Comparison of ENCODE assay signal across 25 cellular contexts in the genomic region with DNA sequence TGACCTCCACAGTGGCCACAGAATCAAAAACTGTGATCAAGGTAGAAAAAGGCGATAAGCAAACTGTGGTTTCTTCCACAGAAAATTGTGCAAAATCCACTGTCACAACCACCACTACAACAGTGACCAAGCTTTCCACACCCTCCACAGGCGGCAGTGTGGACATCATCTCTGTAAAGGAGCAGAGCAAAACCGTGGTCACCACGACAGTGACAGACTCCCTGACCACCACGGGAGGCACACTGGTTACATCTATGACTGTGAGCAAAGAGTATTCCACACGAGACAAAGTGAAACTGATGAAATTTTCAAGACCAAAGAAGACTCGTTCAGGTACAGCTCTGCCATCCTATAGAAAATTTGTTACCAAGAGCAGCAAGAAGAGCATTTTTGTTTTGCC.
DNase-seq lines count a peak whose midpoint lies in the region; ATAC-seq and TF ChIP-seq lines count a peak whose summit lies in the region.
"Had no signal": no experiment of that assay in that cellular context is flagged by ENCODE, and none has a peak within 500 bp of the region (broad histone marks: within the 10 kb centered on the region; RNA-seq: fewer than 3 reads in every experiment).

No MANE protein-coding gene starts in this region.

- no peaks in the 10 kb centered on the region for H3K9me3 ChIP-seq in CD4-positive, alpha-beta T cell (ENCODE audit: control insufficient read depth, low read length)
- no peaks in the 10 kb centered on the region for H3K9me3 ChIP-seq in naive thymus-derived CD4-positive, alpha-beta T cell (ENCODE audit: control insufficient read depth in 2 of 3, low read length in 3 of 3)
- H3K9me3 ChIP-seq: BE2C, Peyer's patch, prostate gland, thoracic aorta, vagina had no signal

- CTCF ChIA-PET in activated CD8-positive, alpha-beta memory T cell treated with anti-CD3 and anti-CD28 coated beads, Interleukin-2, amount 10 ng/mL, durations not matched to agents 7 days and 5 days (lab: Charles Lee), result interaction anchor here (0.5 kb wide), 1 partner anchor 18 kb away, joined by 5 read pairs; no protein-coding TSS in a partner anchor
- CTCF ChIA-PET in CD4-positive, alpha-beta T cell (lab: Charles Lee), result no interaction called here
- CTCF ChIA-PET in naive thymus-derived CD4-positive, alpha-beta T cell (lab: Charles Lee), result no interaction called here

- H3K4me1 Mint-ChIP-seq in activated CD8-positive, alpha-beta memory T cell treated with anti-CD3 and anti-CD28 coated beads, Interleukin-2, amount 10 ng/mL, durations not matched to agents 7 days and 5 days, result peaks cover 30% of the 10 kb centered on the region
- peaks cover 21% of the 10 kb centered on the region for H3K4me1 Mint-ChIP-seq in CD4-positive, alpha-beta T cell (ENCODE audit: low read depth)
- peaks cover 26% of the 10 kb centered on the region for H3K4me1 Mint-ChIP-seq in activated T-cell treated with anti-CD3 and anti-CD28 coated beads, Interleukin-2, amount 50 U/mL, for 72 hours (ENCODE audit: low read depth)
- H3K4me1 Mint-ChIP-seq in naive thymus-derived CD4-positive, alpha-beta T cell, result peaks cover 4 to 26% (median 8%) of the 10 kb centered on the region in 7 donors

- H3K36me3 Mint-ChIP-seq in activated CD8-positive, alpha-beta memory T cell treated with anti-CD3 and anti-CD28 coated beads, Interleukin-2, amount 10 ng/mL, durations not matched to agents 7 days and 5 days, result peaks cover 47% of the 10 kb centered on the region
- peaks cover 79% of the 10 kb centered on the region for H3K36me3 Mint-ChIP-seq in CD4-positive, alpha-beta T cell (ENCODE audit: low read depth)
- H3K36me3 Mint-ChIP-seq in activated T-cell treated with anti-CD3 and anti-CD28 coated beads, Interleukin-2, amount 50 U/mL, for 72 hours (ENCODE audit: insufficient read depth in 2 of 2), result peaks cover 7 to 21% of the 10 kb centered on the region in 2 donors
- H3K36me3 Mint-ChIP-seq in naive thymus-derived CD4-positive, alpha-beta T cell, result peaks cover 0 to 49% (median 28%) of the 10 kb centered on the region in 5 donors

- no peaks in the 10 kb centered on the region for H3K27me3 ChIP-seq in CD4-positive, alpha-beta T cell (ENCODE audit: control insufficient read depth, insufficient read depth, low read length)
- H3K27me3 ChIP-seq in naive thymus-derived CD4-positive, alpha-beta T cell (ENCODE audit: control insufficient read depth in 2 of 2, insufficient read depth in 2 of 2, low read length in 2 of 2), result no peaks in the 10 kb centered on the region
- H3K27me3 ChIP-seq: BE2C, Peyer's patch, vagina had no signal

- no peak overlapping the region for H3K27ac Mint-ChIP-seq in activated CD8-positive, alpha-beta memory T cell treated with anti-CD3 and anti-CD28 coated beads, Interleukin-2, amount 10 ng/mL, durations not matched to agents 7 days and 5 days
- peak overlapping the region; percentile 38 for H3K27ac Mint-ChIP-seq in CD4-positive, alpha-beta T cell
- peak overlapping the region; percentile 16 for H3K27ac Mint-ChIP-seq in activated T-cell treated with anti-CD3 and anti-CD28 coated beads, Interleukin-2, amount 50 U/mL, for 72 hours
- H3K27ac Mint-ChIP-seq in naive thymus-derived CD4-positive, alpha-beta T cell, result peak overlapping the region in 4 of 9 donors; percentile 26 to 79 (median 47)
- H3K27ac Mint-ChIP-seq: activated naive CD8-positive, alpha-beta T cell had no signal

- H3K27me3 Mint-ChIP-seq in activated CD8-positive, alpha-beta memory T cell treated with anti-CD3 and anti-CD28 coated beads, Interleukin-2, amount 10 ng/mL, durations not matched to agents 7 days and 5 days, result no peaks in the 10 kb centered on the region
- no peaks in the 10 kb centered on the region for H3K27me3 Mint-ChIP-seq in CD4-positive, alpha-beta T cell
- H3K27me3 Mint-ChIP-seq in activated T-cell treated with anti-CD3 and anti-CD28 coated beads, Interleukin-2, amount 50 U/mL, for 72 hours (ENCODE audit: low read depth), result no peaks in the 10 kb centered on the region
- H3K27me3 Mint-ChIP-seq in naive thymus-derived CD4-positive, alpha-beta T cell, result no peaks in the 10 kb centered on the region
- H3K27me3 Mint-ChIP-seq: activated naive CD8-positive, alpha-beta T cell; stimulated activated naive B cell treated with anti-CD40 and anti-IgM and Interleukin-4, amounts not matched to agents 10 μg/mL and 1 μg/mL and 100 μg/mL, for 72 hours had no signal

- no peak for TF ChIP-seq CTCF in CD4-positive, alpha-beta T cell (IDR thresholded peaks at IDR 0.05)

- peak; percentile 49 for ATAC-seq in activated CD8-positive, alpha-beta memory T cell treated with anti-CD3 and anti-CD28 coated beads, Interleukin-2, amount 10 ng/mL, durations not matched to agents 7 days and 5 days
- no peak for ATAC-seq in CD4-positive, alpha-beta T cell (ENCODE audit: poor library complexity)
- ATAC-seq in activated T-cell treated with anti-CD3 and anti-CD28 coated beads, Interleukin-2, amount 50 U/mL, for 72 hours (replicated peaks in 1 of 2), result peak; percentile 51 to 65
- ATAC-seq in naive thymus-derived CD4-positive, alpha-beta T cell, result peak; percentile 61
- ATAC-seq: activated CD4-positive, CD25-positive, alpha-beta regulatory T cell treated with anti-CD3 and anti-CD28 coated beads, Interleukin-2, amount 50 U/mL, for 24 hours; left ventricle myocardium superior; stimulated activated naive B cell treated with anti-CD40 and anti-IgM and Interleukin-4, amounts not matched to agents 10 μg/mL and 1 μg/mL and 100 μg/mL, for 72 hours had no signal

- no peak overlapping the region for H3K4me3 ChIP-seq in naive thymus-derived CD4-positive, alpha-beta T cell (ENCODE audit: low read length)
- H3K4me3 ChIP-seq: Peyer's patch, prostate gland, thoracic aorta, vagina had no signal

- POLR2A ChIA-PET in CD4-positive, alpha-beta T cell (lab: Charles Lee), result no interaction called here
- POLR2A ChIA-PET in naive thymus-derived CD4-positive, alpha-beta T cell (lab: Charles Lee), result no interaction called here

- no peak overlapping the region for H3K27ac ChIP-seq in CD4-positive, alpha-beta T cell (ENCODE audit: low read depth, low read length)
- no peak overlapping the region for H3K27ac ChIP-seq in naive thymus-derived CD4-positive, alpha-beta T cell (ENCODE audit: low read depth, low read length)
- H3K27ac ChIP-seq: Peyer's patch, prostate gland, vagina had no signal

- intact Hi-C loops in CD4-positive, alpha-beta T cell (cut with DNase I, micrococcal nuclease), result loop anchor here in 1 of 2 experiments (10.0 kb wide), 1 partner anchor 178 kb away; no protein-coding TSS in a partner anchor
- intact Hi-C loops in naive thymus-derived CD4-positive, alpha-beta T cell (cut with micrococcal nuclease), result no loop called here

- H3K9me3 Mint-ChIP-seq in activated CD8-positive, alpha-beta memory T cell treated with anti-CD3 and anti-CD28 coated beads, Interleukin-2, amount 10 ng/mL, durations not matched to agents 7 days and 5 days (ENCODE audit: low read depth), result no peaks in the 10 kb centered on the region
- no peaks in the 10 kb centered on the region for H3K9me3 Mint-ChIP-seq in CD4-positive, alpha-beta T cell
- H3K9me3 Mint-ChIP-seq in activated T-cell treated with anti-CD3 and anti-CD28 coated beads, Interleukin-2, amount 50 U/mL, for 72 hours, result no peaks in the 10 kb centered on the region
- no peaks in the 10 kb centered on the region for H3K9me3 Mint-ChIP-seq in naive thymus-derived CD4-positive, alpha-beta T cell
- H3K9me3 Mint-ChIP-seq: stimulated activated naive B cell treated with anti-CD40 and anti-IgM and Interleukin-4, amounts not matched to agents 10 μg/mL and 1 μg/mL and 100 μg/mL, for 72 hours had no signal

- H3K4me1 ChIP-seq in naive thymus-derived CD4-positive, alpha-beta T cell (ENCODE audit: control insufficient read depth in 2 of 2, insufficient read depth in 2 of 2, low read length in 2 of 2), result no peaks in the 10 kb centered on the region
- H3K4me1 ChIP-seq: BE2C, Peyer's patch, prostate gland, vagina had no signal

- no peak overlapping the region for H3K4me3 Mint-ChIP-seq in activated CD8-positive, alpha-beta memory T cell treated with anti-CD3 and anti-CD28 coated beads, Interleukin-2, amount 10 ng/mL, durations not matched to agents 7 days and 5 days
- H3K4me3 Mint-ChIP-seq in CD4-positive, alpha-beta T cell, result no peak overlapping the region
- no peak overlapping the region for H3K4me3 Mint-ChIP-seq in activated T-cell treated with anti-CD3 and anti-CD28 coated beads, Interleukin-2, amount 50 U/mL, for 72 hours
- no peak overlapping the region for H3K4me3 Mint-ChIP-seq in naive thymus-derived CD4-positive, alpha-beta T cell
- H3K4me3 Mint-ChIP-seq: activated naive CD8-positive, alpha-beta T cell; stimulated activated naive B cell treated with anti-CD40 and anti-IgM and Interleukin-4, amounts not matched to agents 10 μg/mL and 1 μg/mL and 100 μg/mL, for 72 hours had no signal

- peak; percentile 46 for DNase-seq in activated CD8-positive, alpha-beta memory T cell treated with anti-CD3 and anti-CD28 coated beads, Interleukin-2, amount 10 ng/mL, durations not matched to agents 7 days and 5 days
- DNase-seq in activated CD8-positive, alpha-beta memory T cell treated with anti-CD3 and anti-CD28 coated beads, Interleukin-2, amount 50 U/mL, for 4 hours, result no peak
- DNase-seq in CD4-positive, alpha-beta T cell, result no peak
- DNase-seq in activated T-cell treated with anti-CD3 and anti-CD28 coated beads, Interleukin-2, amount 50 U/mL, for 72 hours, result peak; percentile 27 to 29
- no peak for DNase-seq in naive thymus-derived CD4-positive, alpha-beta T cell
- no peak for DNase-seq in NCI-H510A treated with DMSO at 0.1 percent for 48 hours (lab: John Stamatoyannopoulos, UW)
- no peak for DNase-seq in HCEC 1CT
- no peak for DNase-seq in inferior parietal cortex (ENCODE audit: extremely low spot score)
- DNase-seq: BE2C; COR-L47; DMS79; GF-D8; islet precursor cell; left ventricle myocardium superior; NCI-H1092 treated with DMSO at 0.1 percent for 48 hours; NCI-H1930; NCI-H526 treated with DMSO at 0.1 percent for 48 hours; Peyer's patch; SIG-M5; stimulated activated naive B cell treated with anti-CD40 and anti-IgM and Interleukin-4, amounts not matched to agents 10 μg/mL and 1 μg/mL and 100 μg/mL, for 72 hours had no signal

- H3K36me3 ChIP-seq in naive thymus-derived CD4-positive, alpha-beta T cell (ENCODE audit: control insufficient read depth in 2 of 3, insufficient read depth in 3 of 3, low read length in 3 of 3), result peaks cover 4 to 44% (median 4%) of the 10 kb centered on the region in 3 experiments
- H3K36me3 ChIP-seq: prostate gland had no signal

Comparison
In these comparisons a context has a peak if more than half of its experiments do, and no peak if none do; other contexts are left out.
1. DNase-seq: peak in activated CD8-positive, alpha-beta memory T cell treated with anti-CD3 and anti-CD28 coated beads, Interleukin-2, amount 10 ng/mL, durations not matched to agents 7 days and 5 days (single experiment) and activated T-cell treated with anti-CD3 and anti-CD28 coated beads, Interleukin-2, amount 50 U/mL, for 72 hours (2 of 2); none in activated CD8-positive, alpha-beta memory T cell treated with anti-CD3 and anti-CD28 coated beads, Interleukin-2, amount 50 U/mL, for 4 hours (single experiment), CD4-positive, alpha-beta T cell (0 of 10), naive thymus-derived CD4-positive, alpha-beta T cell (0 of 9), NCI-H510A treated with DMSO at 0.1 percent for 48 hours (single experiment), HCEC 1CT (single experiment) and inferior parietal cortex (single experiment).